ENCODE assay signal across 8 cellular contexts in the genomic region with DNA sequence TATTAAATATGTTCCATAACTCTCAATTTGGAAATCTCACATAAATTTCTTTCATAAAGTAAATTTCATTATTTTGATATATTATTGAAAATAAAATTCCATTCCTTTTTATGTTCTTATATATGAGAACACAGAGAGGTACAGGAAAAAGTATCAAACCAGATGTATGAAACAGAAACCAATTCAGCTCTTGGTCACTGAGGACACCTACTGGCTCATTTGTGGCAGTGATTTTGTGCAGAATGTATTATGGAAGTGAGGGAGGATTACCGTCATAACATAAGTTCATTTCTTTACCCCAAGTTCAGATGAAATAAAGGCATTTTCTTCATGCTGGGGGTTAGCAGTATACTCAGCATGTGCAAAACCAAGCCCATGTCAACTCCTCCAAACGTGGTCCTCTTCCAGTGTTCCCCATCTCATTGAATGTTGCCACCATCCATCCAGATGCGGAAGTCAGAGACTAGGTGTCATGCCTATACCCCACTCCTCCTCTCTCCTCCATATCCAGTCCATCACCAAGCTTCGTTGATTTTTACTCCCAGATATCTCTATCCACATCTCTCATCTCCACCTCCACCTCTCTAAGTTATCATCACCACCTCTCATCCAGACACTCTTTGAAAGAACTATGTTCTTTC. TPM values are rescaled to one million over a fixed set of nuclear protein-coding genes. Genes with fewer than 3 reads are reported as not detected.
DNase-seq lines count a peak whose midpoint lies in the region; ATAC-seq and TF ChIP-seq lines count a peak whose summit lies in the region.

No MANE protein-coding gene starts in this region.

- H3K27me3 Mint-ChIP-seq in chondrocyte (ENCODE audit: low read depth), result no peaks in the 10 kb centered on the region

- POLR2A ChIA-PET in BJ (lab: Charles Lee) (no interaction called here), OCI-LY7 (lab: Charles Lee) (interaction anchor here (0.7 to 1.2 kb wide), 2 partner anchors 13 to 533 kb away, joined by 3 read pairs; no protein-coding TSS in a partner anchor)

- no peaks in the 10 kb centered on the region for H3K79me2 ChIP-seq in OCI-LY7 (ENCODE audit: insufficient read depth, low read depth, low read length)

- no peaks in the 10 kb centered on the region for H4K20me1 ChIP-seq in OCI-LY7 (ENCODE audit: insufficient read depth, low read length)

- no peak overlapping the region for H3K27ac Mint-ChIP-seq in chondrocyte (ENCODE audit: unreplicated experiment)

- peaks cover 8% of the 10 kb centered on the region for H3K9me3 Mint-ChIP-seq in chondrocyte (ENCODE audit: low read depth)

- H3K36me3 Mint-ChIP-seq in chondrocyte (ENCODE audit: low read depth), result peaks cover 5% of the 10 kb centered on the region

- H2AFZ ChIP-seq in OCI-LY7 (ENCODE audit: low read length), result no peak overlapping the region

- intact Hi-C loops in OCI-LY7 (cut with micrococcal nuclease; ENCODE audit: unreplicated experiment) (no loop called here), left lung (cut with DNase I) (no loop called here), upper lobe of right lung (cut with DNase I) (no loop called here)

- no peaks in the 10 kb centered on the region for H3K9me2 ChIP-seq in OCI-LY7 (ENCODE audit: insufficient read depth, low read length)

- H3K27me3 ChIP-seq in BJ (ENCODE audit: control insufficient read depth, insufficient read depth, low read length) (no peaks in the 10 kb centered on the region), left lung (no peaks in the 10 kb centered on the region), upper lobe of right lung (no peaks in the 10 kb centered on the region)

- CTCF ChIA-PET in BJ (lab: Yijun Ruan, JAX) (interaction anchor here (0.7 to 1.9 kb wide), 9 partner anchors 9 to 47 kb away, joined by 3 to 14 read pairs (median 4); no protein-coding TSS in a partner anchor), OCI-LY7 (lab: Charles Lee; ENCODE audit: unreplicated experiment) (no interaction called here)

- H3K27ac ChIP-seq in OCI-LY7 (ENCODE audit: low read depth, low read length, poor library complexity, severe bottlenecking), result no peak overlapping the region
- H3K27ac ChIP-seq in left lung, result peak overlapping the region in 1 of 2 donors; percentile 14
- H3K27ac ChIP-seq in upper lobe of right lung, result no peak overlapping the region

- H3K9me3 ChIP-seq in OCI-LY7 (ENCODE audit: low read length) (no peaks in the 10 kb centered on the region), left lung (peaks cover 0 to 14% of the 10 kb centered on the region in 2 donors), upper lobe of right lung (no peaks in the 10 kb centered on the region)

- no peak overlapping the region for H3K4me2 ChIP-seq in OCI-LY7 (ENCODE audit: low read length)

- H3K4me1 ChIP-seq in OCI-LY7 (ENCODE audit: insufficient read depth, low read length, poor library complexity, severe bottlenecking) (no peaks in the 10 kb centered on the region), left lung (peaks cover 0 to 17% of the 10 kb centered on the region in 2 donors), upper lobe of right lung (no peaks in the 10 kb centered on the region)

- DNase-seq in BJ (ENCODE audit: low read depth) (peak; percentile 8), HPDE6-E6E7 (ENCODE audit: extremely low spot score) (peak; percentile 48), OCI-LY7 (ENCODE audit: low spot score) (peak; percentile 13), chondrocyte (ENCODE audit: low spot score) (no peak), left lung (no peak), upper lobe of right lung (no peak)
- no peak for DNase-seq in activated T-cell treated with anti-CD3 and anti-CD28 coated beads, Interleukin-2, amount 50 U/mL, for 1 hour

- BruUV-seq in OCI-LY7 (replicated peaks; lab: Mats Ljungman, UMichigan), result no TSS peak

- TF ChIP-seq CTCF in BJ (IDR thresholded peaks at IDR 0.05; ENCODE audit: insufficient read depth, low read depth, low read length) (peak; percentile 79), OCI-LY7 (conservative IDR thresholded peaks at IDR 0.05; ENCODE audit: low read length) (peak; percentile 75), chondrocyte (IDR thresholded peaks at IDR 0.05) (peak; percentile 94), left lung (IDR thresholded peaks at IDR 0.05) (peak; percentile 71 to 79), upper lobe of right lung (IDR thresholded peaks at IDR 0.05) (peak; percentile 84)

- H3K4me3 Mint-ChIP-seq in chondrocyte (ENCODE audit: unreplicated experiment), result no peak overlapping the region

- H3K4me3 ChIP-seq in BJ (ENCODE audit: low read depth, low read length) (no peak overlapping the region), OCI-LY7 (ENCODE audit: low read depth, low read length, poor library complexity, severe bottlenecking) (no peak overlapping the region), left lung (no peak overlapping the region), upper lobe of right lung (no peak overlapping the region)

- H3K4me1 Mint-ChIP-seq in chondrocyte (ENCODE audit: low read depth), result peaks cover 3% of the 10 kb centered on the region

- H3K36me3 ChIP-seq in BJ (ENCODE audit: control insufficient read depth, insufficient read depth, low read length) (no peaks in the 10 kb centered on the region), OCI-LY7 (ENCODE audit: insufficient read depth, low read length) (no peaks in the 10 kb centered on the region), left lung (no peaks in the 10 kb centered on the region), upper lobe of right lung (no peaks in the 10 kb centered on the region)

- ATAC-seq in GM18498 (IDR thresholded peaks at IDR 0.05; ENCODE audit: unreplicated experiment) (peak; percentile 59), left lung (peak; percentile 93), upper lobe of right lung (peak; percentile 90)

RNA-seq across cellular contexts. Expression of a gene that starts 41.7 kb away (rescaled TPM):
- polyA plus RNA-seq in BJ (2011; rRNA removed), result 2.2 and 2.4 TPM in 2 replicates
- polyA minus RNA-seq in BJ (2011; rRNA and poly(A)+ RNA removed), result 2.6 and 4.5 TPM in 2 replicates
- total RNA-seq in OCI-LY7 (2014; rRNA removed; shearing (Covaris generic)), result not detected in 2 replicates
- total RNA-seq in OCI-LY7 (2022) (not detected in 2 replicates), chondrocyte (0.60 to 0.85 TPM (median 0.82 TPM) in 3 replicates), left lung (100 to 1,000 TPM; 105 to 288 TPM), upper lobe of right lung (154 TPM)

RNA-seq across cellular contexts. Expression of a gene that starts 47.5 kb away (rescaled TPM):
- polyA plus RNA-seq in BJ (2011; rRNA removed), result 2.9 and 4.6 TPM in 2 replicates
- 0.77 and 1.4 TPM in 2 replicates for polyA minus RNA-seq in BJ (2011; rRNA and poly(A)+ RNA removed)
- total RNA-seq in OCI-LY7 (2014; rRNA removed; shearing (Covaris generic)), result 0.85 and 1.6 TPM in 2 replicates
- total RNA-seq in OCI-LY7 (2022) (1.2 and 2.0 TPM in 2 replicates), chondrocyte (2.6 to 4.8 TPM (median 3.3 TPM) in 3 replicates), left lung (1 to 10 TPM; 5.3 to 5.6 TPM), upper lobe of right lung (4.1 TPM)

RNA-seq across cellular contexts. Expression of a gene that starts 55.1 kb away (rescaled TPM):
- 45.2 and 45.6 TPM in 2 replicates for polyA plus RNA-seq in BJ (2011; rRNA removed)
- polyA minus RNA-seq in BJ (2011; rRNA and poly(A)+ RNA removed), result 7.6 and 15.4 TPM in 2 replicates
- total RNA-seq in OCI-LY7 (2014; rRNA removed; shearing (Covaris generic)), result 0.69 and 1.1 TPM in 2 replicates
- total RNA-seq in OCI-LY7 (2022), result 8.5 and 11.0 TPM in 2 replicates
- total RNA-seq in chondrocyte, result 12.5 to 25.6 TPM (median 17.3 TPM) in 3 replicates
- total RNA-seq in left lung, result 10 to 100 TPM; 57.0 to 67.8 TPM
- total RNA-seq in upper lobe of right lung, result 53.3 TPM

Comparison
In these comparisons a context has a peak if more than half of its experiments do, and no peak if none do; other contexts are left out.
1. DNase-seq: peak in BJ (single experiment), HPDE6-E6E7 (single experiment) and OCI-LY7 (single experiment); none in chondrocyte (single experiment), left lung (0 of 2), upper lobe of right lung (single experiment) and activated T-cell treated with anti-CD3 and anti-CD28 coated beads, Interleukin-2, amount 50 U/mL, for 1 hour (single experiment).
2. RNA of a gene that starts 41.7 kb away (total RNA-seq): 105 to 288 TPM in left lung and 154 TPM in upper lobe of right lung (single experiment); 0.60 to 0.85 TPM in chondrocyte and not detected in OCI-LY7; every median in the first group is over 10 times any median in the second.
3. Peak in every context shown above with its lines, with median percentiles within 50 percentile points of each other: CTCF ChIP-seq and ATAC-seq.